ENCODE assay signal across 8 cellular contexts in the genomic region with DNA sequence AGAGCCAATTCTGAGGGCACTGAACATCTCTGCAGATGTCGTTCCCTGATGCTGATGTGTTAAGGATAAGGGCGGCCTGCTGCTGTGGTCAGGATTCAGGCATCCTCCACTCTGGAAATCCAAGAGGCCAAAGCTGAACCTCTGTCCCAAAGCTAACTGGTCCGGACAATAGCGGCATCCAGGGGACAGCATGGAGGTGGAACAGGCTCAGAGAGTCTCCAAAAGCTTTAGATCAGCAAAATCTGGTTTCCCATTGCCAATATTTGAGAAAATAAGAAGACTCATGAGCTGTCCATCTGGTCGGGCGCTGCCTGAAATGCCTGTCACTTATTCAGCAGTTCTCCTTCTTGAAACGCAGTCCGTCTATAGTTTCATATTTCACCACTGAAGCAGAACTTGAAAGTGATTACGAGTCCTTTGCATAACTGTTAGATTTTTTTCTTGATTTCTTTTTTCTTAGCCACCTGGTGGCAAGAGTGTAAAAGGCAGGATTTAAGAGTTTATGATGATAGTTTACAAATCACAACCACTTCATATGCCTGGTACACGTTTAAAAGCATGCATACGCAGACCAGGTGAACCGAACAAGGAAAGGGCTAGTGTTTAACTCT. TPM values are rescaled to one million over a fixed set of nuclear protein-coding genes. Genes with fewer than 3 reads are reported as not detected.
A peak's percentile ranks its signal among the peaks of the same experiment; 100 is the strongest.
DNase-seq lines count a peak whose midpoint lies in the region; ATAC-seq and TF ChIP-seq lines count a peak whose summit lies in the region.

No MANE protein-coding gene starts in this region.

- no peak overlapping the region for H3K4me3 ChIP-seq in SU-DHL-6 (ENCODE audit: insufficient read depth, low read length, poor library complexity, severe bottlenecking)

- H3K9me2 ChIP-seq in SU-DHL-6 (replicated peaks; ENCODE audit: insufficient read depth, low read length), result no peaks in the 10 kb centered on the region

- no peaks in the 10 kb centered on the region for H3K9me3 ChIP-seq in SU-DHL-6 (ENCODE audit: insufficient read depth, low read length)

- ATAC-seq in GM21390 (IDR thresholded peaks at IDR 0.05; ENCODE audit: unreplicated experiment), result peak; percentile 92
- peak; percentile 77 for ATAC-seq in HG03521 (IDR thresholded peaks at IDR 0.05; ENCODE audit: unreplicated experiment)

- CTCF ChIA-PET in activated CD4-positive, alpha-beta T cell treated with anti-CD3 and anti-CD28 coated beads, Interleukin-2, amount 10 ng/mL, durations not matched to agents 7 days and 5 days (lab: Charles Lee), result interaction anchor here (0.9 to 1.5 kb wide), 2 partner anchors 12 to 30 kb away, joined by 3 read pairs; no protein-coding TSS in a partner anchor

- H3K27me3 ChIP-seq in SU-DHL-6 (ENCODE audit: low read length), result no peaks in the 10 kb centered on the region

- DNase-seq in activated CD4-positive, alpha-beta T cell treated with anti-CD3 and anti-CD28 coated beads, Interleukin-2, amount 10 ng/mL, durations not matched to agents 7 days and 5 days, result peak; percentile 11
- DNase-seq in activated CD4-positive, alpha-beta T cell treated with anti-CD3 and anti-CD28 coated beads for 1 hour, result no peak
- peak; percentile 57 for DNase-seq in germinal center (ENCODE audit: low spot score)
- no peak for DNase-seq in type B pancreatic cell (ENCODE audit: extremely low spot score, unreplicated experiment)
- no peak for DNase-seq in cerebellar nuclear complex (lab: John Stamatoyannopoulos, UW)

- H3K9me3 Mint-ChIP-seq in activated CD4-positive, alpha-beta T cell treated with anti-CD3 and anti-CD28 coated beads, Interleukin-2, amount 10 ng/mL, durations not matched to agents 7 days and 5 days, result no peaks in the 10 kb centered on the region
- H3K9me3 Mint-ChIP-seq in type B pancreatic cell, result no peaks in the 10 kb centered on the region

- no peaks in the 10 kb centered on the region for H3K27me3 Mint-ChIP-seq in activated CD4-positive, alpha-beta T cell treated with anti-CD3 and anti-CD28 coated beads, Interleukin-2, amount 10 ng/mL, durations not matched to agents 7 days and 5 days
- H3K27me3 Mint-ChIP-seq in type B pancreatic cell, result no peaks in the 10 kb centered on the region

- no peaks in the 10 kb centered on the region for H4K20me1 ChIP-seq in SU-DHL-6 (ENCODE audit: low read depth, low read length)

- H3K4me2 ChIP-seq in SU-DHL-6 (ENCODE audit: low read depth, low read length, poor library complexity, severe bottlenecking), result no peak overlapping the region

- no peak overlapping the region for H3K9ac ChIP-seq in SU-DHL-6 (ENCODE audit: low read length)

- H3K27ac ChIP-seq in SU-DHL-6 (ENCODE audit: low read depth, low read length), result no peak overlapping the region

- POLR2A ChIA-PET in activated CD4-positive, alpha-beta T cell treated with anti-CD3 and anti-CD28 coated beads, Interleukin-2, amount 10 ng/mL, durations not matched to agents 7 days and 5 days (lab: Charles Lee), result no interaction called here

- H3K36me3 ChIP-seq in SU-DHL-6 (ENCODE audit: low read length), result no peaks in the 10 kb centered on the region

- peaks cover 24% of the 10 kb centered on the region for H3K4me1 Mint-ChIP-seq in activated CD4-positive, alpha-beta T cell treated with anti-CD3 and anti-CD28 coated beads, Interleukin-2, amount 10 ng/mL, durations not matched to agents 7 days and 5 days
- H3K4me1 Mint-ChIP-seq in type B pancreatic cell (ENCODE audit: unreplicated experiment), result peaks cover 14% of the 10 kb centered on the region

- no peaks in the 10 kb centered on the region for H3K79me2 ChIP-seq in SU-DHL-6 (ENCODE audit: insufficient read depth, low read length)

- no peaks in the 10 kb centered on the region for H3F3A ChIP-seq in SU-DHL-6 (ENCODE audit: insufficient read depth)

- no peak overlapping the region for H3K27ac Mint-ChIP-seq in activated CD4-positive, alpha-beta T cell treated with anti-CD3 and anti-CD28 coated beads, Interleukin-2, amount 10 ng/mL, durations not matched to agents 7 days and 5 days
- no peak overlapping the region for H3K27ac Mint-ChIP-seq in type B pancreatic cell

- TF ChIP-seq CTCF in SU-DHL-6 (IDR thresholded peaks at IDR 0.05; ENCODE audit: insufficient read depth, low read length, poor library complexity, severe bottlenecking) (peak; percentile 41), type B pancreatic cell (conservative IDR thresholded peaks at IDR 0.05) (peak; percentile 76)

- no peak overlapping the region for H2AFZ ChIP-seq in SU-DHL-6 (ENCODE audit: low read depth, low read length, severe bottlenecking)

- peaks cover 2% of the 10 kb centered on the region for H3K36me3 Mint-ChIP-seq in activated CD4-positive, alpha-beta T cell treated with anti-CD3 and anti-CD28 coated beads, Interleukin-2, amount 10 ng/mL, durations not matched to agents 7 days and 5 days (ENCODE audit: low read depth)
- peaks cover 9% of the 10 kb centered on the region for H3K36me3 Mint-ChIP-seq in type B pancreatic cell

- H3K4me3 Mint-ChIP-seq in activated CD4-positive, alpha-beta T cell treated with anti-CD3 and anti-CD28 coated beads, Interleukin-2, amount 10 ng/mL, durations not matched to agents 7 days and 5 days, result no peak overlapping the region
- H3K4me3 Mint-ChIP-seq in type B pancreatic cell, result no peak overlapping the region

RNA-seq across cellular contexts. Expression of gene GGACT, which starts 45.9 kb away (rescaled TPM):
- total RNA-seq in activated CD4-positive, alpha-beta T cell treated with anti-CD3 and anti-CD28 coated beads, Interleukin-2, amount 10 ng/mL, durations not matched to agents 7 days and 5 days, result 1 to 10 TPM; 4.7 to 9.9 TPM
- total RNA-seq in type B pancreatic cell (ENCODE audit: low replicate concordance), result 5.9 and 7.2 TPM in 2 replicates

Comparison
In these comparisons a context has a peak if more than half of its experiments do, and no peak if none do; other contexts are left out.
1. DNase-seq: peak in activated CD4-positive, alpha-beta T cell treated with anti-CD3 and anti-CD28 coated beads, Interleukin-2, amount 10 ng/mL, durations not matched to agents 7 days and 5 days (single experiment) and germinal center (single experiment); none in activated CD4-positive, alpha-beta T cell treated with anti-CD3 and anti-CD28 coated beads for 1 hour (single experiment), type B pancreatic cell (single experiment) and cerebellar nuclear complex (0 of 2).